1 cellular context compared by ENCODE assay signal in genomic region chr1:37931493-37932158, GRCh38.
TF ChIP-seq lines count a peak whose summit lies in the region.

No MANE protein-coding gene starts in this region.

TF ChIP-seq in HEK293, 187 proteins besides CTCF, POLR2A, EP300 and RAD21 (continued from another document and continues in another):
- TF ChIP-seq PRDM4 (tag by site-specific recombination; IDR thresholded peaks at IDR 0.05) (no peak), ZNF248 (tag by site-specific recombination; IDR thresholded peaks at IDR 0.05) (no peak), ZNF585B (tag by site-specific recombination; IDR thresholded peaks at IDR 0.05) (no peak), ZNF202 (tag by site-specific recombination; IDR thresholded peaks at IDR 0.05; ENCODE audit: borderline replicate concordance) (no peak), PRDM10 (tag by site-specific recombination; IDR thresholded peaks at IDR 0.05) (no peak), ZNF600 (tag by site-specific recombination; IDR thresholded peaks at IDR 0.05) (peak; percentile 46; the same call in 1 of the 2 replicates), SP2 (tag by site-specific recombination; IDR thresholded peaks at IDR 0.05) (peak; percentile 100), OVOL3 (tag by site-specific recombination; IDR thresholded peaks at IDR 0.05) (no peak), SP3 (tag by site-specific recombination; IDR thresholded peaks at IDR 0.05) (peak; percentile 99), ZNF830 (tag by site-specific recombination; IDR thresholded peaks at IDR 0.05; ENCODE audit: low read depth) (no peak), ZNF280D (tag by site-specific recombination; IDR thresholded peaks at IDR 0.05) (no peak), ZNF18 (tag by site-specific recombination; IDR thresholded peaks at IDR 0.05) (no peak), ZNF621 (tag by site-specific recombination; IDR thresholded peaks at IDR 0.05) (peak; percentile 98), ZBTB49 (tag by site-specific recombination; IDR thresholded peaks at IDR 0.05; ENCODE audit: low read depth) (no peak), ZBTB8A (tag by site-specific recombination; IDR thresholded peaks at IDR 0.05) (no peak), ZEB2 (tag by site-specific recombination; IDR thresholded peaks at IDR 0.05) (peak; percentile 72), ZNF791 (tag by site-specific recombination; IDR thresholded peaks at IDR 0.05) (no peak), KLF9 (tag by site-specific recombination; IDR thresholded peaks at IDR 0.05; ENCODE audit: low read depth) (peak; percentile 45; the same call in 1 of the 2 replicates), HIC1 (tag by site-specific recombination; IDR thresholded peaks at IDR 0.05) (peak; percentile 89), ZXDB (tag by site-specific recombination; IDR thresholded peaks at IDR 0.05) (peak; percentile 11; the same call in 1 of the 2 replicates)
- TF ChIP-seq, protein P1, sequence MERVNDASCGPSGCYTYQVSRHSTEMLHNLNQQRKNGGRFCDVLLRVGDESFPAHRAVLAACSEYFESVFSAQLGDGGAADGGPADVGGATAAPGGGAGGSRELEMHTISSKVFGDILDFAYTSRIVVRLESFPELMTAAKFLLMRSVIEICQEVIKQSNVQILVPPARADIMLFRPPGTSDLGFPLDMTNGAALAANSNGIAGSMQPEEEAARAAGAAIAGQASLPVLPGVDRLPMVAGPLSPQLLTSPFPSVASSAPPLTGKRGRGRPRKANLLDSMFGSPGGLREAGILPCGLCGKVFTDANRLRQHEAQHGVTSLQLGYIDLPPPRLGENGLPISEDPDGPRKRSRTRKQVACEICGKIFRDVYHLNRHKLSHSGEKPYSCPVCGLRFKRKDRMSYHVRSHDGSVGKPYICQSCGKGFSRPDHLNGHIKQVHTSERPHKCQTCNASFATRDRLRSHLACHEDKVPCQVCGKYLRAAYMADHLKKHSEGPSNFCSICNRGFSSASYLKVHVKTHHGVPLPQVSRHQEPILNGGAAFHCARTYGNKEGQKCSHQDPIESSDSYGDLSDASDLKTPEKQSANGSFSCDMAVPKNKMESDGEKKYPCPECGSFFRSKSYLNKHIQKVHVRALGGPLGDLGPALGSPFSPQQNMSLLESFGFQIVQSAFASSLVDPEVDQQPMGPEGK (tag by site-specific recombination; IDR thresholded peaks at IDR 0.05) = peak; percentile 68; the same call in 1 of the 2 replicates
- TF ChIP-seq, protein P2, sequence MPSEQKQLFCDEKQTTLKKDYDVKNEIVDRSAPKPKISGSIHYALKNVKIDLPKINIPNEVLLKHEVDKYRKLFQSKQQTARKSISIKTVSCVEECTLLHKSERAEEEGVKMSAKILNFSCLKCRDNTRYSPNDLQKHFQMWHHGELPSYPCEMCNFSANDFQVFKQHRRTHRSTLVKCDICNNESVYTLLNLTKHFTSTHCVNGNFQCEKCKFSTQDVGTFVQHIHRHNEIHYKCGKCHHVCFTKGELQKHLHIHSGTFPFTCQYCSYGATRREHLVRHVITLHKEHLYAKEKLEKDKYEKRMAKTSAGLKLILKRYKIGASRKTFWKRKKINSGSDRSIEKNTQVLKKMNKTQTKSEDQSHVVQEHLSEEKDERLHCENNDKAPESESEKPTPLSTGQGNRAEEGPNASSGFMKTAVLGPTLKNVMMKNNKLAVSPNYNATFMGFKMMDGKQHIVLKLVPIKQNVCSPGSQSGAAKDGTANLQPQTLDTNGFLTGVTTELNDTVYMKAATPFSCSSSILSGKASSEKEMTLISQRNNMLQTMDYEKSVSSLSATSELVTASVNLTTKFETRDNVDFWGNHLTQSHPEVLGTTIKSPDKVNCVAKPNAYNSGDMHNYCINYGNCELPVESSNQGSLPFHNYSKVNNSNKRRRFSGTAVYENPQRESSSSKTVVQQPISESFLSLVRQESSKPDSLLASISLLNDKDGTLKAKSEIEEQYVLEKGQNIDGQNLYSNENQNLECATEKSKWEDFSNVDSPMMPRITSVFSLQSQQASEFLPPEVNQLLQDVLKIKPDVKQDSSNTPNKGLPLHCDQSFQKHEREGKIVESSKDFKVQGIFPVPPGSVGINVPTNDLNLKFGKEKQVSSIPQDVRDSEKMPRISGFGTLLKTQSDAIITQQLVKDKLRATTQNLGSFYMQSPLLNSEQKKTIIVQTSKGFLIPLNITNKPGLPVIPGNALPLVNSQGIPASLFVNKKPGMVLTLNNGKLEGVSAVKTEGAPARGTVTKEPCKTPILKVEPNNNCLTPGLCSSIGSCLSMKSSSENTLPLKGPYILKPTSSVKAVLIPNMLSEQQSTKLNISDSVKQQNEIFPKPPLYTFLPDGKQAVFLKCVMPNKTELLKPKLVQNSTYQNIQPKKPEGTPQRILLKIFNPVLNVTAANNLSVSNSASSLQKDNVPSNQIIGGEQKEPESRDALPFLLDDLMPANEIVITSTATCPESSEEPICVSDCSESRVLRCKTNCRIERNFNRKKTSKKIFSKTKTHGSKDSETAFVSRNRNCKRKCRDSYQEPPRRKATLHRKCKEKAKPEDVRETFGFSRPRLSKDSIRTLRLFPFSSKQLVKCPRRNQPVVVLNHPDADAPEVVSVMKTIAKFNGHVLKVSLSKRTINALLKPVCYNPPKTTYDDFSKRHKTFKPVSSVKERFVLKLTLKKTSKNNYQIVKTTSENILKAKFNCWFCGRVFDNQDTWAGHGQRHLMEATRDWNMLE (tag by site-specific recombination; conservative IDR thresholded peaks at IDR 0.05; ENCODE audit: low read depth) = no peak
- TF ChIP-seq, protein P3, sequence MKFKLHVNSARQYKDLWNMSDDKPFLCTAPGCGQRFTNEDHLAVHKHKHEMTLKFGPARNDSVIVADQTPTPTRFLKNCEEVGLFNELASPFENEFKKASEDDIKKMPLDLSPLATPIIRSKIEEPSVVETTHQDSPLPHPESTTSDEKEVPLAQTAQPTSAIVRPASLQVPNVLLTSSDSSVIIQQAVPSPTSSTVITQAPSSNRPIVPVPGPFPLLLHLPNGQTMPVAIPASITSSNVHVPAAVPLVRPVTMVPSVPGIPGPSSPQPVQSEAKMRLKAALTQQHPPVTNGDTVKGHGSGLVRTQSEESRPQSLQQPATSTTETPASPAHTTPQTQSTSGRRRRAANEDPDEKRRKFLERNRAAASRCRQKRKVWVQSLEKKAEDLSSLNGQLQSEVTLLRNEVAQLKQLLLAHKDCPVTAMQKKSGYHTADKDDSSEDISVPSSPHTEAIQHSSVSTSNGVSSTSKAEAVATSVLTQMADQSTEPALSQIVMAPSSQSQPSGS (tag by site-specific recombination; IDR thresholded peaks at IDR 0.05; ENCODE audit: low read depth) = no peak
- TF ChIP-seq, protein P4, sequence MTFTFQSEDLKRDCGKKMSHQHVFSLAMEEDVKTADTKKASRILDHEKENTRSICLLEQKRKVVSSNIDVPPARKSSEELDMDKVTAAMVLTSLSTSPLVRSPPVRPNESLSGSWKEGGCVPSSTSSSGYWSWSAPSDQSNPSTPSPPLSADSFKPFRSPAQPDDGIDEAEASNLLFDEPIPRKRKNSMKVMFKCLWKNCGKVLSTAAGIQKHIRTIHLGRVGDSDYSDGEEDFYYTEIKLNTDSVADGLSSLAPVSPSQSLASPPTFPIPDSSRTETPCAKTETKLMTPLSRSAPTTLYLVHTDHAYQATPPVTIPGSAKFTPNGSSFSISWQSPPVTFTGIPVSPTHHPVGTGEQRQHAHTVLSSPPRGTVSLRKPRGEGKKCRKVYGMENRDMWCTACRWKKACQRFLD (tag by site-specific recombination; IDR thresholded peaks at IDR 0.05) = no peak
